Comparison of ENCODE assay signal across 11 cellular contexts in the genomic region with DNA sequence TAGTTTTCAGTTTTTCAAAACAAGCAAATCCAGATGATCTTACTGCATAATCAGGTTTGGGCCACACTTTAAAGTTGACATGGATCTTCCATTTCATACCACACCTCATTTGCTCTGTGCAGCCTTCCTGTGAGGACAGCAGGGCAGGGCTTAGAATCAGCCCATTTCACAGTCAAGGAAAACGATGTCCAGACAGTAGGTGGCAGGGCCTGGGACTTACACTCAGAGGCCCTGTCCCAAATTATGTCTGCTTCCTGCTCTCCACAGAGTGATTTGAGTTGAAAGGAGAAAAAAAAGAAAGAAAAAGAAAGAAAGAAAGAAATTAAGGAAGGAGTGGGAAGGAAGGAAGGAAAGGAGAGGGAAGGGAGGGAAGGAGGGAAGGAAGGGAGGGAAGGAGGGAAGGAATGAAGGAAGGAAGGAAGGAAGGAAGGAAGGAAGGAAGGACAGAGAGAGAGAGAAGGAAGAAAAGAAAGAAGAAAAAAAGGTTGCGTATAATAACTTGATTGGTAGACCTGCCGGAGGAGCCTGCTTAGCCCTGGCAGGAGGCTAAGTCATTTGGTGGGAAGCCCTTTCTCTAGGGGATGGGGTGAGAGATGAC. TPM values are rescaled to one million over a fixed set of nuclear protein-coding genes. Genes with fewer than 3 reads are reported as not detected.
DNase-seq lines count a peak whose midpoint lies in the region; ATAC-seq, FAIRE-seq and TF ChIP-seq lines count a peak whose summit lies in the region.
"Had no signal": no experiment of that assay in that cellular context is flagged by ENCODE, and none has a peak within 500 bp of the region (broad histone marks: within the 10 kb centered on the region; RNA-seq: fewer than 3 reads in every experiment).

No MANE protein-coding gene starts in this region.

- in situ Hi-C loops in IMR-90 (cut with MboI; ENCODE audit: low sequenced_read_pairs) = no loop called here

- no peak overlapping the region for H3K18ac ChIP-seq in IMR-90 (ENCODE audit: low read depth, low read length)
- H3K18ac ChIP-seq in neuronal stem cell (ENCODE audit: low read length) = no peak overlapping the region

- H3K79me1 ChIP-seq in IMR-90 (ENCODE audit: low read depth in 1 of 2, low read length in 2 of 2) (no peaks in the 10 kb centered on the region), neuronal stem cell (ENCODE audit: low read depth, low read length) (no peaks in the 10 kb centered on the region)

- no peak for TF ChIP-seq RAD21 in IMR-90 (IDR thresholded peaks at IDR 0.05; ENCODE audit: low read length)

- no peak overlapping the region for H3K9ac ChIP-seq in IMR-90 (ENCODE audit: low read depth, low read length)
- H3K9ac ChIP-seq in neuronal stem cell (ENCODE audit: low read depth, low read length, poor library complexity) = no peak overlapping the region
- H3K9ac ChIP-seq in kidney (ENCODE audit: low read length in 2 of 2) = no peak overlapping the region

- peak; percentile 1 for DNase-seq in GM03348 (ENCODE audit: low spot score)
- no peak for DNase-seq in IMR-90
- DNase-seq in coronary artery (ENCODE audit: low spot score) = peak; percentile 56
- no peak for DNase-seq in neuronal stem cell (ENCODE audit: low spot score)
- DNase-seq in kidney = no peak
- DNase-seq in NCI-H2107 (lab: John Stamatoyannopoulos, UW) = no peak

- H2BK5ac ChIP-seq in IMR-90 (ENCODE audit: low read depth, low read length, poor library complexity, severe bottlenecking) (no peak overlapping the region), neuronal stem cell (ENCODE audit: low read length) (no peak overlapping the region)

- H4K20me1 ChIP-seq in IMR-90 (ENCODE audit: insufficient read depth, low read length) = peaks cover 10% of the 10 kb centered on the region; the same call in 1 of the 2 replicates

- POLR2A ChIA-PET in IMR-90 (lab: Charles Lee; ENCODE audit: unreplicated experiment) = no interaction called here

- TF ChIP-seq CTCF in IMR-90 (conservative IDR thresholded peaks at IDR 0.05; ENCODE audit: low read depth, low read length) (no peak), coronary artery (IDR thresholded peaks at IDR 0.05) (no peak), kidney (IDR thresholded peaks at IDR 0.05; ENCODE audit: borderline replicate concordance, extremely low read depth, insufficient read depth) (no peak)

- H2BK12ac ChIP-seq in neuronal stem cell (ENCODE audit: low read length) = no peak overlapping the region

- H3K4me1 ChIP-seq in IMR-90 (ENCODE audit: control insufficient read depth, insufficient read depth, low read length) (peaks cover 31% of the 10 kb centered on the region), neuronal stem cell (ENCODE audit: control insufficient read depth in 2 of 2, insufficient read depth in 1 of 2, low read depth in 1 of 2, low read length in 2 of 2) (peaks cover 3 to 13% of the 10 kb centered on the region in 2 donors), kidney (ENCODE audit: control insufficient read depth in 1 of 2, insufficient read depth in 1 of 2, low read depth in 1 of 2, low read length in 2 of 2) (peaks cover 3 to 6% of the 10 kb centered on the region in 2 donors)

- H3K36me3 ChIP-seq in IMR-90 (ENCODE audit: control insufficient read depth, insufficient read depth, low read length) (no peaks in the 10 kb centered on the region), neuronal stem cell (replicated peaks in 1 of 2; ENCODE audit: control insufficient read depth in 2 of 2, insufficient read depth in 2 of 2, low read length in 2 of 2) (no peaks in the 10 kb centered on the region), kidney (ENCODE audit: control insufficient read depth in 1 of 2, insufficient read depth in 2 of 2, low read length in 2 of 2) (no peaks in the 10 kb centered on the region)
- H3K36me3 ChIP-seq: ovary, stomach had no signal

- H2AK5ac ChIP-seq in IMR-90 (ENCODE audit: low read depth, low read length) = peak overlapping the region; percentile 35
- H2AK5ac ChIP-seq in neuronal stem cell (ENCODE audit: low read depth, low read length) = no peak overlapping the region

- no peak overlapping the region for H4K5ac ChIP-seq in IMR-90 (ENCODE audit: low read depth, low read length)

- H3K9me3 ChIP-seq in IMR-90 (ENCODE audit: control insufficient read depth, insufficient read depth, low read length) (no peaks in the 10 kb centered on the region), neuronal stem cell (replicated peaks in 1 of 2; ENCODE audit: control insufficient read depth in 2 of 2, insufficient read depth in 1 of 2, low read depth in 1 of 2, low read length in 2 of 2) (peaks cover 0 to 2% of the 10 kb centered on the region in 2 donors), kidney (ENCODE audit: control insufficient read depth in 1 of 2, low read length in 2 of 2) (no peaks in the 10 kb centered on the region)
- H3K9me3 ChIP-seq: ovary, stomach had no signal

- H3K4me3 ChIP-seq in IMR-90 (ENCODE audit: insufficient read depth, low read depth, low read length) = no peak overlapping the region
- no peak overlapping the region for H3K4me3 ChIP-seq in coronary artery
- H3K4me3 ChIP-seq in neuronal stem cell (ENCODE audit: low read length in 2 of 2) = no peak overlapping the region
- H3K4me3 ChIP-seq in kidney (ENCODE audit: low read length in 2 of 2) = no peak overlapping the region
- H3K4me3 ChIP-seq: ovary, stomach had no signal

- no peak overlapping the region for H3K4ac ChIP-seq in IMR-90 (ENCODE audit: low read depth, low read length)
- H3K4ac ChIP-seq in neuronal stem cell (ENCODE audit: low read length) = no peak overlapping the region

- H4K8ac ChIP-seq in IMR-90 (ENCODE audit: low read depth in 2 of 2, low read length in 2 of 2) (no peak overlapping the region), neuronal stem cell (ENCODE audit: low read depth, low read length) (no peak overlapping the region)

- H3K27me3 ChIP-seq in IMR-90 (ENCODE audit: control insufficient read depth, insufficient read depth, low read length) (no peaks in the 10 kb centered on the region; the same call in 1 of the 2 replicates), neuronal stem cell (ENCODE audit: control insufficient read depth in 3 of 3, insufficient read depth in 3 of 3, low read depth in 1 of 3, low read length in 3 of 3) (no peaks in the 10 kb centered on the region)
- H3K27me3 ChIP-seq: ovary had no signal

- no peak overlapping the region for H4K91ac ChIP-seq in IMR-90 (ENCODE audit: insufficient read depth, low read depth, low read length)
- no peak overlapping the region for H4K91ac ChIP-seq in neuronal stem cell (ENCODE audit: low read depth, low read length, poor library complexity)

- H3K23ac ChIP-seq in IMR-90 (ENCODE audit: low read depth, low read length) (no peak overlapping the region), neuronal stem cell (ENCODE audit: low read depth, low read length, poor library complexity) (no peak overlapping the region)

- H2AFZ ChIP-seq in IMR-90 (replicated peaks; ENCODE audit: low read length, poor library complexity) (peak overlapping the region; percentile 88), neuronal stem cell (ENCODE audit: low read length) (peak overlapping the region; percentile 85)

- intact Hi-C loops in IMR-90 (cut with micrococcal nuclease) (no loop called here), kidney (cut with DNase I) (no loop called here)

- ATAC-seq in IMR-90 (ENCODE audit: low read depth) (no peak), GM21737 (IDR thresholded peaks at IDR 0.05; ENCODE audit: unreplicated experiment) (no peak)

- H2BK20ac ChIP-seq in IMR-90 (ENCODE audit: low read depth, low read length) = no peak overlapping the region

- FAIRE-seq in kidney (lab: Jason Lieb, UNC) = no peak
- FAIRE-seq: bronchial epithelial cell, RCC 7860 had no signal

- no TSS peak for BruUV-seq in IMR-90 (replicated peaks; lab: Mats Ljungman, UMichigan)

- peaks cover 22% of the 10 kb centered on the region for H3K9me1 ChIP-seq in IMR-90 (ENCODE audit: insufficient read depth, low read length)

- H3K27ac ChIP-seq in IMR-90 (ENCODE audit: insufficient read depth, low read length) = no peak overlapping the region
- peak overlapping the region in 1 of 2 donors; percentile 51 for H3K27ac ChIP-seq in coronary artery
- H3K27ac ChIP-seq in neuronal stem cell (replicated peaks; ENCODE audit: low read length) = no peak overlapping the region
- H3K27ac ChIP-seq in kidney (ENCODE audit: low read depth in 2 of 2, low read length in 2 of 2) = no peak overlapping the region
- H3K27ac ChIP-seq: ovary, stomach had no signal

- H2BK120ac ChIP-seq in IMR-90 (ENCODE audit: low read depth, low read length) (no peak overlapping the region), neuronal stem cell (ENCODE audit: low read depth, low read length) (no peak overlapping the region)

- TF ChIP-seq POLR2A in IMR-90 (IDR thresholded peaks at IDR 0.05; ENCODE audit: low read depth, low read length) = no peak

- H2BK15ac ChIP-seq in IMR-90 (ENCODE audit: low read depth, low read length) (no peak overlapping the region), neuronal stem cell (ENCODE audit: low read length) (no peak overlapping the region)

- dilution Hi-C loops in IMR-90 (cut with HindIII; ENCODE audit: low sequenced_read_pairs, unreplicated experiment) = no loop called here

- H2AK9ac ChIP-seq in IMR-90 (replicated peaks; ENCODE audit: low read depth, low read length, poor library complexity) = no peak overlapping the region

- no peak overlapping the region for H3K4me2 ChIP-seq in IMR-90 (ENCODE audit: low read depth, low read length)
- no peak overlapping the region for H3K4me2 ChIP-seq in neuronal stem cell (ENCODE audit: insufficient read depth, low read length, poor library complexity, severe bottlenecking)

- H3K14ac ChIP-seq in IMR-90 (replicated peaks; ENCODE audit: low read depth, low read length) (no peak overlapping the region), neuronal stem cell (ENCODE audit: low read length) (no peak overlapping the region)

- H3K56ac ChIP-seq in IMR-90 (ENCODE audit: extremely low read depth, insufficient read depth, low read length) = no peak overlapping the region

- CTCF ChIA-PET in IMR-90 (lab: Yijun Ruan, JAX) = no interaction called here

- 61% methylated on average over 2 of the region's 3 CpGs; no CpG with 5 or more reads in 1 of the 2 experiments for WGBS in IMR-90 (ENCODE audit: extremely low coverage in 2 of 2, insufficient read length in 1 of 2), 2 experiments
- WGBS in neuronal stem cell (ENCODE audit: extremely low coverage in 2 of 2, insufficient read length in 2 of 2, insufficient replicate concordance in 1 of 2), 2 donors = no CpG with 5 or more reads among the region's 3 CpGs

RNA-seq across cellular contexts. Expression of a gene that starts 23.6 kb away (rescaled TPM):
- total RNA-seq in IMR-90 (2012; rRNA removed) = 6.4 and 6.8 TPM in 2 replicates
- polyA plus RNA-seq in IMR-90 (2012; rRNA removed) = 26.6 and 28.7 TPM in 2 replicates
- 13.1 and 43.5 TPM in 2 replicates for polyA plus RNA-seq in IMR-90 (2012; cell fraction: cytosol; rRNA removed)
- polyA plus RNA-seq in IMR-90 (2012; cell fraction: nucleus; rRNA removed; ENCODE audit: low replicate concordance) = 11.3 and 20.6 TPM in 2 replicates
- 12.1 TPM for polyA plus RNA-seq in neuronal stem cell (2013, experiment 1 of 2)
- polyA plus RNA-seq in neuronal stem cell (2013, experiment 2 of 2) = 11.9 TPM
- total RNA-seq in kidney = 27.3 TPM
- polyA plus RNA-seq in kidney (ENCODE audit: insufficient read depth, low read depth, low replicate concordance) = 41.0 TPM

RNA-seq across cellular contexts. Expression of a gene that starts 54.0 kb away (rescaled TPM):
- total RNA-seq in IMR-90 (2012; rRNA removed) (10.0 and 10.3 TPM in 2 replicates), kidney (35.3 TPM)
- polyA plus RNA-seq in IMR-90 (2012; rRNA removed) (3.3 and 3.5 TPM in 2 replicates), kidney (ENCODE audit: insufficient read depth, low read depth, low replicate concordance) (5.9 TPM)
- 0.74 and 5.6 TPM in 2 replicates for polyA plus RNA-seq in IMR-90 (2012; cell fraction: cytosol; rRNA removed)
- 2.0 and 5.1 TPM in 2 replicates for polyA plus RNA-seq in IMR-90 (2012; cell fraction: nucleus; rRNA removed; ENCODE audit: low replicate concordance)
- 7.2 TPM for polyA plus RNA-seq in neuronal stem cell (2013, experiment 1 of 2)
- polyA plus RNA-seq in neuronal stem cell (2013, experiment 2 of 2) = 8.0 TPM

Comparison
In these comparisons a context has a peak if more than half of its experiments do, and no peak if none do; other contexts are left out.
1. DNase-seq: peak in GM03348 (single experiment) and coronary artery (single experiment); none in IMR-90 (single experiment), neuronal stem cell (single experiment), kidney (single experiment) and NCI-H2107 (single experiment).